In the genomic region with DNA sequence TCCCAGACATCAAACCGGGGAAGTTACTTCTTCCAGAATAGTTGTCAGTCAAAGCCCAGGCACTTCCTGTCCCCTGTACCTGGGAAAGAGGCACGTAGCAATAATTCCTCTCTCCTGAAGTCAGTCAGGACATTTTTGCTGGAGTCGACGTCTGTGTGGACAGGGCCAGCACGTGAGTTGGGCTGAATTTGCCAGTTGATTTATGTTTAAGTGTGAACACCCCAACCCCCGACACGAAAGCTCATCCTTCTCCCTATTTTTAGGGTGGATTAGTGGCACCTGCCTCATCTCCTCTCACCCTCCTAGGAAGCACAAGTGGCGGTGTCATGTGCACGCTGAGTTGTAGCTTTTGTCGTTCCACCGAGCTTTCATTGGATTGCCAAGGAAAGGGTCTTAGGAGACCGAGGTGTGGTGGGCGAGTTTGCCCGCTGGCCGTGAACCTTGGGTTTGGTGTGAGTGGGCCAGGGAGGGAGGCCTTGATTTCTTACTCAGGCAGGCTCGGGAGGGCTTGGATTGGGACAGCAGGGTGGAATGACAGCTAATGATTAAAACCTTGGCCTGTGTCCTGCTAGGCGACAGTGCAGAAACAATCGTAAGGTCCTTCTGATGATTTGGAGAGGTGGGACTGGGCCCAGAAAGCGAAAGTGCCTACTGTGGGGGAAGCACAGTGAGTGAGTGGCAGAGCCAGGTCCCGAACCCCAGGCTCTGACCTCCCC, we compare ENCODE assay signal across 10 cellular contexts.
DNase-seq lines count a peak whose midpoint lies in the region; ATAC-seq and TF ChIP-seq lines count a peak whose summit lies in the region.
"Had no signal": no experiment of that assay in that cellular context is flagged by ENCODE, and none has a peak within 500 bp of the region (broad histone marks: within the 10 kb centered on the region; RNA-seq: fewer than 3 reads in every experiment).

No MANE protein-coding gene starts in this region.

- TF ChIP-seq CTCF in breast epithelium (IDR thresholded peaks at IDR 0.05) (no peak), liver (IDR thresholded peaks at IDR 0.05; ENCODE audit: low read depth, low read length, missing input control) (no peak), stomach (IDR thresholded peaks at IDR 0.05) (no peak)

- H3K27me3 ChIP-seq in breast epithelium: no peaks in the 10 kb centered on the region
- no peaks in the 10 kb centered on the region for H3K27me3 ChIP-seq in liver (ENCODE audit: control insufficient read depth in 4 of 4, insufficient read depth in 4 of 4, low read length in 3 of 4)
- H3K27me3 ChIP-seq in stomach: peaks cover 0 to 21% (median 4%) of the 10 kb centered on the region in 3 donors

- ATAC-seq in HG03460 (IDR thresholded peaks at IDR 0.05; ENCODE audit: unreplicated experiment): no peak

- peak overlapping the region; percentile 66 to 99 for H3K9ac ChIP-seq in liver (ENCODE audit: low read depth in 1 of 2, low read length in 2 of 2)

- H3K4me3 ChIP-seq in breast epithelium (peak overlapping the region; percentile 40 to 71 (median 68)), liver (ENCODE audit: low read depth in 1 of 3, low read length in 3 of 3) (peak overlapping the region; percentile 54 to 96 (median 89)), stomach (peak overlapping the region; percentile 56 to 63 (median 60))

- H3K27ac ChIP-seq in breast epithelium: peak overlapping the region; percentile 94 to 95
- peak overlapping the region; percentile 92 to 94 for H3K27ac ChIP-seq in liver (ENCODE audit: low read depth in 1 of 2, low read length in 2 of 2)
- peak overlapping the region; percentile 86 to 95 (median 93) for H3K27ac ChIP-seq in stomach

- 23% methylated on average over 20 of the region's 20 CpGs for WGBS in liver
- 46 to 61% (median 51%) methylated on average over 20 of the region's 20 CpGs for WGBS in stomach, 5 donors

- H3K4me1 ChIP-seq in breast epithelium (peaks cover 0 to 11% of the 10 kb centered on the region in 2 donors), liver (ENCODE audit: control insufficient read depth in 4 of 4, insufficient read depth in 4 of 4, low read length in 3 of 4) (peaks cover 3 to 44% (median 30%) of the 10 kb centered on the region in 4 donors), stomach (peaks cover 52 to 63% (median 57%) of the 10 kb centered on the region in 4 donors)

- H3K36me3 ChIP-seq in breast epithelium (no peaks in the 10 kb centered on the region), liver (ENCODE audit: control insufficient read depth in 4 of 4, insufficient read depth in 3 of 4, low read depth in 1 of 4, low read length in 3 of 4) (peaks cover 0 to 3% (median 0%) of the 10 kb centered on the region in 4 donors), stomach (peaks cover 0 to 7% (median under 1%) of the 10 kb centered on the region in 4 donors)

- DNase-seq in DMS53 (lab: John Stamatoyannopoulos, UW) (peak; percentile 54), DMS53 treated with DMSO at 0.1 percent for 48 hours (lab: John Stamatoyannopoulos, UW; ENCODE audit: unreplicated experiment) (no peak), breast epithelium (ENCODE audit: low spot score in 2 of 2) (no peak), stomach (no peak), GM19240 (ENCODE audit: insufficient read length, low spot score) (no peak), NCI-H1694 treated with DMSO at 0.1 percent for 48 hours (lab: John Stamatoyannopoulos, UW) (no peak)
- DNase-seq: activated effector memory CD4-positive, alpha-beta T cell treated with anti-CD3 and anti-CD28 coated beads, Interleukin-2, amount 50 U/mL, for 16 hours; T-helper 9 cell had no signal

- no peak for TF ChIP-seq EP300 in stomach (IDR thresholded peaks at IDR 0.05)

- TF ChIP-seq RAD21 in liver (IDR thresholded peaks at IDR 0.05): no peak

- H3K9me3 ChIP-seq in breast epithelium (no peaks in the 10 kb centered on the region), liver (ENCODE audit: control insufficient read depth in 4 of 4, low read length in 3 of 4) (peaks cover 0 to 3% (median 0%) of the 10 kb centered on the region in 4 donors), stomach (peaks cover 0 to 5% (median 0%) of the 10 kb centered on the region in 4 donors)

- intact Hi-C loops in breast epithelium (cut with DNase I; ENCODE audit: low total_unique reads) (loop anchor here (10.0 kb wide), 1 partner anchor 52 kb away; no protein-coding TSS in a partner anchor), stomach (cut with DNase I; ENCODE audit: low total_unique reads) (no loop called here)

- no peak for TF ChIP-seq POLR2A in breast epithelium (IDR thresholded peaks at IDR 0.05)
- TF ChIP-seq POLR2A in stomach (IDR thresholded peaks at IDR 0.05): no peak

TF ChIP-seq in liver, 16 proteins besides CTCF, POLR2A, EP300 and RAD21:
- TF ChIP-seq, protein P1, sequence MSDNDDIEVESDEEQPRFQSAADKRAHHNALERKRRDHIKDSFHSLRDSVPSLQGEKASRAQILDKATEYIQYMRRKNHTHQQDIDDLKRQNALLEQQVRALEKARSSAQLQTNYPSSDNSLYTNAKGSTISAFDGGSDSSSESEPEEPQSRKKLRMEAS (IDR thresholded peaks at IDR 0.05): peak; percentile 10
- TF ChIP-seq YY1 (IDR thresholded peaks at IDR 0.05) (peak; percentile 31), TAF1 (conservative IDR thresholded peaks at IDR 0.05) (peak; percentile 33), RXRA (IDR thresholded peaks at IDR 0.05) (no peak), HNF4A (conservative IDR thresholded peaks at IDR 0.05) (peak in 1 of 2 donors; percentile 7)
TF ChIP-seq in liver: peak in this region for 4.
